In genomic region chr15:85840079-85840801, GRCh38 we compare ENCODE assay signal across 7 cellular contexts. TPM values are rescaled to one million over a fixed set of nuclear protein-coding genes. Genes with fewer than 3 reads are reported as not detected.
DNase-seq lines count a peak whose midpoint lies in the region; ATAC-seq and TF ChIP-seq lines count a peak whose summit lies in the region.

No MANE protein-coding gene starts in this region.

- peak overlapping the region; percentile 32 for H3K4me3 ChIP-seq in astrocyte of the cerebellum (ENCODE audit: low read depth, low read length)

- ATAC-seq in GM18498 (IDR thresholded peaks at IDR 0.05; ENCODE audit: unreplicated experiment) (peak; percentile 98), HG02852 (IDR thresholded peaks at IDR 0.05; ENCODE audit: unreplicated experiment) (peak; percentile 92), sciatic nerve (peak; percentile 91)

- DNase-seq in NCI-H1436 treated with DMSO at 0.1 percent for 48 hours (lab: John Stamatoyannopoulos, UW) (peak; percentile 4), T-helper 9 cell (peak; percentile 72), astrocyte of the cerebellum (ENCODE audit: low read depth) (peak; percentile 3), hippocampal formation (lab: John Stamatoyannopoulos, UW) (peak; percentile 24 to 66), sciatic nerve (ENCODE audit: low spot score) (peak; percentile 89)

- intact Hi-C loops in sciatic nerve (cut with DNase I): no loop called here

- TF ChIP-seq CTCF in astrocyte of the cerebellum (IDR thresholded peaks at IDR 0.05; ENCODE audit: low read depth, low read length, missing control alignments): peak; percentile 89

- in situ Hi-C loops in astrocyte of the cerebellum (cut with HindIII; ENCODE audit: low sequenced_read_pairs): no loop called here

RNA-seq across cellular contexts. Expression of gene KLHL25, which starts 45.5 kb away (rescaled TPM):
- total RNA-seq in sciatic nerve: 6.2 TPM

Comparison
In these comparisons a context has a peak if more than half of its experiments do, and no peak if none do; other contexts are left out.
1. Peak in every context shown above with its lines: DNase-seq, ATAC-seq and H3K4me3 ChIP-seq.
2. DNase-seq: peak in every context shown above with its lines; median percentile 89 in sciatic nerve; 72 in T-helper 9 cell; 45 in hippocampal formation; 4 in NCI-H1436 treated with DMSO at 0.1 percent for 48 hours; 3 in astrocyte of the cerebellum.